Comparison of ENCODE assay signal across 35 cellular contexts in the genomic region with DNA sequence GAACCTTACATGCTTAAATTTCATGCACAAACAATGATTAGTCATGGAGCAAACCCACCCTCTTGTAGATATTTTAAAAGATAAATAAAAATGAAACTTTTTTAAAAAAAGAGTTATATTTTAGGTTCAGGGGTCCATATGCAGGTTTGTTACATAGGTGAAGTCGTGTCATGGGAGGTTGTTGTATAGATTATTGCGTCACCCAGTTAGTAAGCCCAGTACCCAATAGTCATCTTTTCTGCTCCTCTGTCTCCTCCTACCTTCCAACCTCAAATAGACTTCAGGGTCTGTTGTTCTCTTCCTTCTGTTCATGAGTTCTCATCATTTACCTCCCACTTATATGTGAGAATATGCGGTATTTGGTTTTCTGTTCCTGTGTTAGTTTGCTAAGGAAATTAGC.
DNase-seq lines count a peak whose midpoint lies in the region; ATAC-seq, FAIRE-seq and TF ChIP-seq lines count a peak whose summit lies in the region.
"Had no signal": no experiment of that assay in that cellular context is flagged by ENCODE, and none has a peak within 500 bp of the region (broad histone marks: within the 10 kb centered on the region; RNA-seq: fewer than 3 reads in every experiment).

No MANE protein-coding gene starts in this region.

- no peak overlapping the region for H3K56ac ChIP-seq in IMR-90 (ENCODE audit: extremely low read depth, insufficient read depth, low read length)

- no peak for FAIRE-seq in HepG2 (lab: Jason Lieb, UNC)
- FAIRE-seq in K562 (lab: Jason Lieb, UNC): no peak
- FAIRE-seq: A204.1, D721Med had no signal

- no peak overlapping the region for H3K14ac ChIP-seq in IMR-90 (replicated peaks; ENCODE audit: low read depth, low read length)

- H3K4me1 ChIP-seq in HepG2 (ENCODE audit: insufficient read depth, low read length): no peaks in the 10 kb centered on the region
- H3K4me1 ChIP-seq in right lobe of liver: no peaks in the 10 kb centered on the region
- no peaks in the 10 kb centered on the region for H3K4me1 ChIP-seq in IMR-90 (ENCODE audit: control insufficient read depth, insufficient read depth, low read length)
- no peaks in the 10 kb centered on the region for H3K4me1 ChIP-seq in K562 (replicated peaks in 1 of 2; ENCODE audit: control insufficient read depth in 2 of 2, insufficient read depth in 2 of 2, low read length in 2 of 2)
- H3K4me1 ChIP-seq: A549; BE2C; BLaER1 treated with 17β-estradiol and CSF1 and Interleukin-3, amounts not matched to agents 10 nM and 100 nM; Caco-2 had no signal

- H3K4ac ChIP-seq in IMR-90 (ENCODE audit: low read depth, low read length): no peak overlapping the region

- no peak overlapping the region for H4K5ac ChIP-seq in IMR-90 (ENCODE audit: low read depth, low read length)

- no peaks in the 10 kb centered on the region for H3K27me3 ChIP-seq in HepG2 (ENCODE audit: control insufficient read depth in 1 of 2, insufficient read depth in 2 of 2, low read length in 2 of 2)
- H3K27me3 ChIP-seq in right lobe of liver: no peaks in the 10 kb centered on the region
- no peaks in the 10 kb centered on the region for H3K27me3 ChIP-seq in IMR-90 (ENCODE audit: control insufficient read depth, insufficient read depth, low read length)
- H3K27me3 ChIP-seq in K562 (ENCODE audit: control insufficient read depth in 2 of 2, insufficient read depth in 2 of 2, low read length in 2 of 2): no peaks in the 10 kb centered on the region
- H3K27me3 ChIP-seq: BE2C; BLaER1; BLaER1 treated with 17β-estradiol and CSF1 and Interleukin-3, amounts not matched to agents 10 nM and 100 nM had no signal

- no peak overlapping the region for H3K27ac Mint-ChIP-seq in nephron progenitor cell
- H3K27ac Mint-ChIP-seq: B cell; CD14-positive monocyte; CD4-positive, alpha-beta memory T cell; CD4-positive, alpha-beta T cell; CD4-positive, CD25-positive, alpha-beta regulatory T cell; CD8-positive, alpha-beta memory T cell; CD8-positive, alpha-beta T cell had no signal

- H4K91ac ChIP-seq in IMR-90 (ENCODE audit: insufficient read depth, low read depth, low read length): no peak overlapping the region

- no peak for TF ChIP-seq EP300 in HepG2 (IDR thresholded peaks at IDR 0.05; ENCODE audit: low read depth in 2 of 2, low read length in 2 of 2)
- no peak for TF ChIP-seq EP300 in HepG2 (CRISPR knock-in tag; IDR thresholded peaks at IDR 0.05; ENCODE audit: borderline replicate concordance)
- no peak for TF ChIP-seq EP300 in K562 (IDR thresholded peaks at IDR 0.05; ENCODE audit: low read length)

- H3K4me1 Mint-ChIP-seq in nephron progenitor cell: peaks cover 5% of the 10 kb centered on the region
- H3K4me1 Mint-ChIP-seq: B cell; CD14-positive monocyte; CD4-positive, alpha-beta memory T cell; CD4-positive, CD25-positive, alpha-beta regulatory T cell; CD8-positive, alpha-beta memory T cell had no signal

- DNase-seq in HepG2 (ENCODE audit: low spot score): no peak
- no peak for DNase-seq in right lobe of liver
- DNase-seq in IMR-90: no peak
- no peak for DNase-seq in K562 (ENCODE audit: extremely low read depth in 1 of 4, low spot score in 3 of 4)
- no peak for DNase-seq in nephron progenitor cell
- DNase-seq: 8988T; ACHN; AML-193; BE2C; C1 segment of cervical spinal cord; Caco-2; Calu3; CD4-positive, alpha-beta memory T cell; CD4-positive, alpha-beta T cell; CD4-positive, CD25-positive, alpha-beta regulatory T cell; CD8-positive, alpha-beta memory T cell; CD8-positive, alpha-beta T cell; COR-L47; DMS 273 treated with DMSO at 0.1 percent for 48 hours; DMS153; DMS53; DMS79; DMS79 treated with DMSO at 0.1 percent for 48 hours; DND-41; EL had no signal

- intact Hi-C loops in HepG2 (cut with micrococcal nuclease; ENCODE audit: unreplicated experiment) (no loop called here), right lobe of liver (cut with DNase I) (no loop called here), IMR-90 (cut with micrococcal nuclease) (no loop called here), K562 (cut with micrococcal nuclease) (no loop called here)

- no peaks in the 10 kb centered on the region for H3K27me3 Mint-ChIP-seq in nephron progenitor cell (ENCODE audit: low read depth, poor library complexity)
- H3K27me3 Mint-ChIP-seq: B cell; CD4-positive, alpha-beta memory T cell; CD4-positive, alpha-beta T cell; CD4-positive, CD25-positive, alpha-beta regulatory T cell; CD8-positive, alpha-beta memory T cell had no signal

- H3K36me3 Mint-ChIP-seq in nephron progenitor cell (ENCODE audit: low read depth): peaks cover 13% of the 10 kb centered on the region
- H3K36me3 Mint-ChIP-seq: CD14-positive monocyte; CD4-positive, alpha-beta memory T cell; CD4-positive, CD25-positive, alpha-beta regulatory T cell; CD8-positive, alpha-beta memory T cell; CD8-positive, alpha-beta T cell had no signal

- H3K9ac ChIP-seq in HepG2 (ENCODE audit: insufficient read depth, low read depth, low read length): no peak overlapping the region
- H3K9ac ChIP-seq in IMR-90 (ENCODE audit: low read depth, low read length): no peak overlapping the region
- H3K9ac ChIP-seq in K562 (ENCODE audit: insufficient read depth in 1 of 2, low read depth in 2 of 2, low read length in 2 of 2): no peak overlapping the region
- H3K9ac ChIP-seq: BLaER1; BLaER1 treated with 17β-estradiol and CSF1 and Interleukin-3, amounts not matched to agents 10 nM and 100 nM had no signal

- no peak overlapping the region for H2BK20ac ChIP-seq in IMR-90 (ENCODE audit: low read depth, low read length)

- no peak overlapping the region for H2BK5ac ChIP-seq in IMR-90 (ENCODE audit: low read depth, low read length, poor library complexity, severe bottlenecking)

- TF ChIP-seq CTCF in HepG2 (CRISPR knock-in tag; IDR thresholded peaks at IDR 0.05) (no peak), right lobe of liver (IDR thresholded peaks at IDR 0.05) (no peak), IMR-90 (conservative IDR thresholded peaks at IDR 0.05; ENCODE audit: low read depth, low read length) (no peak), K562 (IDR thresholded peaks at IDR 0.05 in 2 of 3, conservative IDR thresholded peaks at IDR 0.05 in 1 of 3; ENCODE audit: insufficient read depth in 2 of 3, low read depth in 1 of 3, low read length in 3 of 3) (no peak), nephron progenitor cell (IDR thresholded peaks at IDR 0.05) (no peak)

- no peak overlapping the region for H3K4me2 ChIP-seq in HepG2 (ENCODE audit: low read depth, low read length)
- no peak overlapping the region for H3K4me2 ChIP-seq in IMR-90 (ENCODE audit: low read depth, low read length)
- no peak overlapping the region for H3K4me2 ChIP-seq in K562 (ENCODE audit: insufficient read depth, low read length)
- H3K4me2 ChIP-seq: A549; BLaER1; BLaER1 treated with 17β-estradiol and CSF1 and Interleukin-3, amounts not matched to agents 10 nM and 100 nM had no signal

- POLR2A ChIA-PET in HepG2 (lab: Yijun Ruan, JAX): no interaction called here
- POLR2A ChIA-PET in IMR-90 (lab: Charles Lee; ENCODE audit: unreplicated experiment): no interaction called here
- POLR2A ChIA-PET in K562 (lab: Yijun Ruan, JAX): no interaction called here

- no peak for TF ChIP-seq RAD21 in HepG2 (CRISPR knock-in tag; IDR thresholded peaks at IDR 0.05)
- no peak for TF ChIP-seq RAD21 in IMR-90 (IDR thresholded peaks at IDR 0.05; ENCODE audit: low read length)
- no peak for TF ChIP-seq RAD21 in K562 (CRISPR knock-in tag; conservative IDR thresholded peaks at IDR 0.05 in 1 of 2, IDR thresholded peaks at IDR 0.05 in 1 of 2)

- no peak overlapping the region for H2AK5ac ChIP-seq in IMR-90 (ENCODE audit: low read depth, low read length)

- H3K9me3 Mint-ChIP-seq in nephron progenitor cell: no peaks in the 10 kb centered on the region

- no peak overlapping the region for H2BK120ac ChIP-seq in IMR-90 (ENCODE audit: low read depth, low read length)

- H3K9me3 ChIP-seq in HepG2 (ENCODE audit: low read length): no peaks in the 10 kb centered on the region
- H3K9me3 ChIP-seq in right lobe of liver: no peaks in the 10 kb centered on the region
- H3K9me3 ChIP-seq in IMR-90 (ENCODE audit: control insufficient read depth, insufficient read depth, low read length): peaks cover 1% of the 10 kb centered on the region; the same call in 1 of the 2 replicates
- no peaks in the 10 kb centered on the region; the same call in 1 of the 2 replicates for H3K9me3 ChIP-seq in K562 (replicated peaks; ENCODE audit: control insufficient read depth, insufficient read depth, low read depth, low read length)
- H3K9me3 ChIP-seq: BLaER1, Caco-2 had no signal

- WGBS in HepG2 (ENCODE audit: low lambda C conversion rate): 73% methylated on average over 3 of the region's 3 CpGs
- WGBS in right lobe of liver (ENCODE audit: insufficient coverage, low coverage, low lambda C conversion rate, missing lambda C conversion rate): 70% methylated on average over 3 of the region's 3 CpGs
- no CpG with 5 or more reads among the region's 3 CpGs for WGBS in IMR-90 (ENCODE audit: extremely low coverage in 2 of 2, insufficient read length in 1 of 2), 2 experiments
- WGBS in K562 (ENCODE audit: insufficient coverage, low coverage, missing lambda C conversion rate): 2% methylated on average over 3 of the region's 3 CpGs

- H4K8ac ChIP-seq in IMR-90 (ENCODE audit: low read depth in 2 of 2, low read length in 2 of 2): no peak overlapping the region

- no peak overlapping the region for H3K18ac ChIP-seq in IMR-90 (ENCODE audit: low read depth, low read length)

- H3K79me1 ChIP-seq in IMR-90 (ENCODE audit: low read depth in 1 of 2, low read length in 2 of 2): no peaks in the 10 kb centered on the region

- no peaks in the 10 kb centered on the region for H3K9me1 ChIP-seq in IMR-90 (ENCODE audit: insufficient read depth, low read length)
- no peaks in the 10 kb centered on the region for H3K9me1 ChIP-seq in K562 (ENCODE audit: control insufficient read depth, insufficient read depth, low read length)

- BruUV-seq in HepG2 (replicated peaks; lab: Mats Ljungman, UMichigan): no TSS peak
- BruUV-seq in IMR-90 (replicated peaks; lab: Mats Ljungman, UMichigan): no TSS peak
- BruUV-seq in K562 (replicated peaks; lab: Mats Ljungman, UMichigan): no TSS peak

- H3K36me3 ChIP-seq in HepG2 (replicated peaks in 1 of 2; ENCODE audit: control insufficient read depth in 1 of 2, insufficient read depth in 2 of 2, low read length in 2 of 2) (no peaks in the 10 kb centered on the region), right lobe of liver (no peaks in the 10 kb centered on the region), IMR-90 (ENCODE audit: control insufficient read depth, insufficient read depth, low read length) (no peaks in the 10 kb centered on the region), K562 (ENCODE audit: control insufficient read depth, insufficient read depth, low read length) (no peaks in the 10 kb centered on the region)
- H3K36me3 ChIP-seq: BE2C; BLaER1; BLaER1 treated with 17β-estradiol and CSF1 and Interleukin-3, amounts not matched to agents 10 nM and 100 nM had no signal

- H4K20me1 ChIP-seq in HepG2 (ENCODE audit: insufficient read depth, low read length): no peaks in the 10 kb centered on the region
- H4K20me1 ChIP-seq in IMR-90 (ENCODE audit: insufficient read depth, low read length): no peaks in the 10 kb centered on the region
- no peaks in the 10 kb centered on the region for H4K20me1 ChIP-seq in K562 (replicated peaks; ENCODE audit: control insufficient read depth, insufficient read depth, low read length)
- H4K20me1 ChIP-seq: BLaER1; BLaER1 treated with 17β-estradiol and CSF1 and Interleukin-3, amounts not matched to agents 10 nM and 100 nM had no signal

- H3K4me3 ChIP-seq in HepG2 (replicated peaks in 1 of 3; ENCODE audit: insufficient read depth in 1 of 3, low read depth in 2 of 3, low read length in 3 of 3) (no peak overlapping the region), right lobe of liver (no peak overlapping the region), IMR-90 (ENCODE audit: insufficient read depth, low read depth, low read length) (no peak overlapping the region), K562 (no peak overlapping the region)
- H3K4me3 ChIP-seq: A549; BLaER1; BLaER1 treated with 17β-estradiol and CSF1 and Interleukin-3, amounts not matched to agents 10 nM and 100 nM had no signal

- H2AFZ ChIP-seq in HepG2 (ENCODE audit: low read length) (no peak overlapping the region), IMR-90 (replicated peaks; ENCODE audit: low read length, poor library complexity) (no peak overlapping the region), K562 (ENCODE audit: low read depth, low read length) (no peak overlapping the region)

- no peaks in the 10 kb centered on the region for H3K79me2 ChIP-seq in HepG2 (ENCODE audit: insufficient read depth, low read length)
- no peaks in the 10 kb centered on the region for H3K79me2 ChIP-seq in K562 (ENCODE audit: control insufficient read depth, insufficient read depth, low read length)

- H2BK15ac ChIP-seq in IMR-90 (ENCODE audit: low read depth, low read length): no peak overlapping the region

- TF ChIP-seq POLR2A in HepG2 (IDR thresholded peaks at IDR 0.05; ENCODE audit: insufficient read depth in 1 of 2, low read depth in 2 of 2, low read length in 2 of 2): no peak
- no peak for TF ChIP-seq POLR2A in right lobe of liver (IDR thresholded peaks at IDR 0.05)
- TF ChIP-seq POLR2A in IMR-90 (IDR thresholded peaks at IDR 0.05; ENCODE audit: low read depth, low read length): no peak
- no peak for TF ChIP-seq POLR2A in K562 (conservative IDR thresholded peaks at IDR 0.05)

- in situ Hi-C loops in HepG2 (cut with HindIII; ENCODE audit: extremely low pct_ligation_motif_present, low pct_unique_long_range_greater_than_20kb): no loop called here
- in situ Hi-C loops in IMR-90 (cut with MboI; ENCODE audit: low sequenced_read_pairs): no loop called here
- in situ Hi-C loops in K562 (cut with MboI): no loop called here

- ATAC-seq in HepG2 (no peak), right lobe of liver (no peak), IMR-90 (ENCODE audit: low read depth) (no peak), K562 (no peak), GM19395 (IDR thresholded peaks at IDR 0.05; ENCODE audit: unreplicated experiment) (no peak)
- ATAC-seq: A549; CD8-positive, alpha-beta T cell had no signal

- no peak overlapping the region for H3K23ac ChIP-seq in IMR-90 (ENCODE audit: low read depth, low read length)

- H3K27ac ChIP-seq in HepG2 (ENCODE audit: extremely low read length, insufficient read depth, low read length) (no peak overlapping the region), right lobe of liver (no peak overlapping the region), IMR-90 (ENCODE audit: insufficient read depth, low read length) (no peak overlapping the region), K562 (ENCODE audit: extremely low read depth, low read depth, low read length) (no peak overlapping the region)
- H3K27ac ChIP-seq: 22Rv1; A549; BLaER1; BLaER1 treated with 17β-estradiol and CSF1 and Interleukin-3, amounts not matched to agents 10 nM and 100 nM; C4-2B had no signal

- dilution Hi-C loops in IMR-90 (cut with HindIII; ENCODE audit: low sequenced_read_pairs, unreplicated experiment): no loop called here

- CTCF ChIA-PET in HepG2 (lab: Yijun Ruan, JAX; ENCODE audit: low intra/inter-chr PET ratio, low total read pairs) (no interaction called here), IMR-90 (lab: Yijun Ruan, JAX) (no interaction called here), K562 (lab: Yijun Ruan, JAX; ENCODE audit: low intra/inter-chr PET ratio) (no interaction called here)

- H3K4me3 Mint-ChIP-seq in nephron progenitor cell: no peak overlapping the region
- H3K4me3 Mint-ChIP-seq: B cell; CD14-positive monocyte; CD4-positive, alpha-beta memory T cell; CD4-positive, alpha-beta T cell; CD4-positive, CD25-positive, alpha-beta regulatory T cell; CD8-positive, alpha-beta memory T cell; CD8-positive, alpha-beta T cell had no signal

- H2AK9ac ChIP-seq in IMR-90 (replicated peaks; ENCODE audit: low read depth, low read length, poor library complexity): no peak overlapping the region
